In genomic region chr17:3002538-3003301, GRCh38 we compare ENCODE assay signal across 8 cellular contexts.
DNase-seq lines count a peak whose midpoint lies in the region; ATAC-seq and TF ChIP-seq lines count a peak whose summit lies in the region.

No MANE protein-coding gene starts in this region.

- H3K4me3 Mint-ChIP-seq in CD8-positive, alpha-beta memory T cell = peak overlapping the region in 1 of 7 donors; percentile 50

- peaks cover 19% of the 10 kb centered on the region for H3K4me1 ChIP-seq in CD8-positive, alpha-beta memory T cell (ENCODE audit: insufficient read depth, low read length)
- H3K4me1 ChIP-seq in ascending aorta (peaks cover 10 to 11% of the 10 kb centered on the region in 2 donors), sigmoid colon (peaks cover 0 to 30% (median 25%) of the 10 kb centered on the region in 4 donors), prostate gland (replicated peaks) (peaks cover 7% of the 10 kb centered on the region)

- peak in 1 of 5 donors; percentile 16 for DNase-seq in CD8-positive, alpha-beta memory T cell
- DNase-seq in ascending aorta (ENCODE audit: low spot score in 2 of 2) = no peak
- peak; percentile 55 for DNase-seq in sigmoid colon
- DNase-seq in HT-29 (ENCODE audit: low spot score) = no peak
- DNase-seq in NCI-H69 (lab: John Stamatoyannopoulos, UW) = no peak
- no peak for DNase-seq in prostate gland (ENCODE audit: low spot score)

- TF ChIP-seq POLR2A in sigmoid colon (IDR thresholded peaks at IDR 0.05) = no peak
- no peak for TF ChIP-seq POLR2A in prostate gland (IDR thresholded peaks at IDR 0.05)

- TF ChIP-seq EP300 in sigmoid colon (IDR thresholded peaks at IDR 0.05) = no peak

- WGBS in sigmoid colon, 2 donors = 44 to 66% methylated on average over 14 of the region's 14 CpGs
- 77% methylated on average over 14 of the region's 14 CpGs for WGBS in prostate gland

- CTCF ChIA-PET in CD8-positive, alpha-beta memory T cell (lab: Charles Lee) = interaction anchor here (1.4 kb wide), 1 partner anchor 154 kb away, joined by 4 read pairs; no protein-coding TSS in a partner anchor

- POLR2A ChIA-PET in CD8-positive, alpha-beta memory T cell (lab: Charles Lee) = no interaction called here

- H3K27me3 Mint-ChIP-seq in CD8-positive, alpha-beta memory T cell = no peaks in the 10 kb centered on the region

- peaks cover 6 to 29% (median 10%) of the 10 kb centered on the region in 3 donors for H3K4me1 Mint-ChIP-seq in CD8-positive, alpha-beta memory T cell

- peak overlapping the region in 7 of 8 donors; percentile 6 to 86 (median 68) for H3K27ac Mint-ChIP-seq in CD8-positive, alpha-beta memory T cell

- peaks cover 5% of the 10 kb centered on the region for H3K36me3 ChIP-seq in CD8-positive, alpha-beta memory T cell (ENCODE audit: insufficient read depth, low read length)
- H3K36me3 ChIP-seq in ascending aorta = no peaks in the 10 kb centered on the region
- peaks cover 0 to 8% (median 0%) of the 10 kb centered on the region in 4 donors for H3K36me3 ChIP-seq in sigmoid colon
- H3K36me3 ChIP-seq in prostate gland = no peaks in the 10 kb centered on the region

- H3K27ac ChIP-seq in CD8-positive, alpha-beta memory T cell (ENCODE audit: low read depth, low read length) = no peak overlapping the region
- H3K27ac ChIP-seq in ascending aorta = peak overlapping the region; percentile 88 to 95
- H3K27ac ChIP-seq in sigmoid colon = peak overlapping the region; percentile 79 to 91 (median 86)
- peak overlapping the region in 1 of 2 donors; percentile 69 for H3K27ac ChIP-seq in prostate gland

- ATAC-seq in GM19397 (IDR thresholded peaks at IDR 0.05; ENCODE audit: unreplicated experiment) (peak; percentile 60), HG03354 (IDR thresholded peaks at IDR 0.05; ENCODE audit: poor library complexity, severe bottlenecking, unreplicated experiment) (peak; percentile 81)

- H3K9me3 ChIP-seq in CD8-positive, alpha-beta memory T cell (ENCODE audit: low read length) = no peaks in the 10 kb centered on the region
- H3K9me3 ChIP-seq in ascending aorta = no peaks in the 10 kb centered on the region
- no peaks in the 10 kb centered on the region for H3K9me3 ChIP-seq in sigmoid colon
- no peaks in the 10 kb centered on the region for H3K9me3 ChIP-seq in prostate gland

- H3K4me3 ChIP-seq in CD8-positive, alpha-beta memory T cell (ENCODE audit: low read length) = no peak overlapping the region
- H3K4me3 ChIP-seq in ascending aorta (no peak overlapping the region), sigmoid colon (no peak overlapping the region), prostate gland (no peak overlapping the region)

- intact Hi-C loops in ascending aorta (cut with DNase I) (loop anchor here (5.0 to 10.0 kb wide), 3 partner anchors 290 to 662 kb away; partner anchors contain the start of genes CLUH, EMC6, PAFAH1B1 and TAX1BP3), sigmoid colon (cut with DNase I) (loop anchor here (10.0 kb wide), 1 partner anchor 408 kb away; the partner anchor contains the start of gene PAFAH1B1), prostate gland (cut with DNase I) (no loop called here)

- no peaks in the 10 kb centered on the region for H3K9me3 Mint-ChIP-seq in CD8-positive, alpha-beta memory T cell

- no peaks in the 10 kb centered on the region for H3K27me3 ChIP-seq in CD8-positive, alpha-beta memory T cell (ENCODE audit: insufficient read depth, low read length, poor library complexity, severe bottlenecking)
- H3K27me3 ChIP-seq in ascending aorta (no peaks in the 10 kb centered on the region), sigmoid colon (no peaks in the 10 kb centered on the region), prostate gland (replicated peaks; ENCODE audit: insufficient read depth) (no peaks in the 10 kb centered on the region)

- TF ChIP-seq CTCF in ascending aorta (IDR thresholded peaks at IDR 0.05) = no peak
- TF ChIP-seq CTCF in sigmoid colon (IDR thresholded peaks at IDR 0.05) = no peak
- TF ChIP-seq CTCF in prostate gland (IDR thresholded peaks at IDR 0.05) = no peak

- H3K36me3 Mint-ChIP-seq in CD8-positive, alpha-beta memory T cell = peaks cover 13 to 60% (median 14%) of the 10 kb centered on the region in 3 donors
